Comparison of ENCODE assay signal across 17 cellular contexts in the genomic region with DNA sequence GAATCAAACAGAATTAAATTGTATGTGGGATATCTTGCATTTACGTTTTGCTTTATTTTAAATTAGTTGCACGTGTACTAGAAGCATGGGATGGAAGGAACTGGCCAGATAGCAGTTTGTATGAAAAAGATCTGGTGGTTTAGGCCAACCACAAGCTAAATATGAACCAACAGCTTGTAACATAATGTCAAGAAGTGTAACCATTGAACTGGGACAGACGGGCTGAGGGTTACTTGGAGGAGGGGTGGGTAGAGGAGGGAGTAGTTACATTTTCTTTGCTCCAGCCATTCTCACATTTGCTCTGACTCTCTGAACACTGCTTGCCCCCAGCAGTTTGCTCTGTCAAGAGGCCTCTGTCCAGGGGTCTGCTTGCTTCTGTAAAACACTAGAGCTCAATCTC. TPM values are rescaled to one million over a fixed set of nuclear protein-coding genes. Genes with fewer than 3 reads are reported as not detected.
A peak's percentile ranks its signal among the peaks of the same experiment; 100 is the strongest.
DNase-seq lines count a peak whose midpoint lies in the region; ATAC-seq and TF ChIP-seq lines count a peak whose summit lies in the region.
"Had no signal": no experiment of that assay in that cellular context is flagged by ENCODE, and none has a peak within 500 bp of the region (broad histone marks: within the 10 kb centered on the region; RNA-seq: fewer than 3 reads in every experiment).

No MANE protein-coding gene starts in this region.

- H3K27me3 Mint-ChIP-seq in activated B cell treated with CpG ODN at 0.5 μM for 24 hours (no peaks in the 10 kb centered on the region), Calu3 (ENCODE audit: unreplicated experiment) (no peaks in the 10 kb centered on the region)
- peaks cover 2% of the 10 kb centered on the region for H3K27me3 Mint-ChIP-seq in activated CD8-positive, alpha-beta memory T cell treated with anti-CD3 and anti-CD28 coated beads, Interleukin-2, amount 10 ng/mL, durations not matched to agents 7 days and 5 days
- H3K27me3 Mint-ChIP-seq: IgD-negative memory B cell had no signal

- no peaks in the 10 kb centered on the region for H3K9me3 Mint-ChIP-seq in activated B cell treated with CpG ODN at 0.5 μM for 24 hours
- H3K9me3 Mint-ChIP-seq in Calu3 (ENCODE audit: low read depth, unreplicated experiment), result no peaks in the 10 kb centered on the region
- H3K9me3 Mint-ChIP-seq in activated CD8-positive, alpha-beta memory T cell treated with anti-CD3 and anti-CD28 coated beads, Interleukin-2, amount 10 ng/mL, durations not matched to agents 7 days and 5 days (ENCODE audit: low read depth), result no peaks in the 10 kb centered on the region
- H3K9me3 Mint-ChIP-seq: IgD-negative memory B cell, neural progenitor cell had no signal

- POLR2A ChIA-PET in activated B cell treated with CpG ODN at 0.5 μM for 24 hours (lab: Charles Lee), result interaction anchor here (0.6 to 2.3 kb wide), 17 partner anchors 8 to 156 kb away, joined by 3 to 30 read pairs (median 5); partner anchors contain the start of gene DDX6

- H3K4me3 ChIP-seq in GM06990 (replicated peaks; ENCODE audit: low read depth, low read length), result no peak overlapping the region
- H3K4me3 ChIP-seq: neural progenitor cell, upper lobe of left lung had no signal

- no TSS peak for BruUV-seq in Calu3 (replicated peaks; lab: Mats Ljungman, UMichigan)

- no peaks in the 10 kb centered on the region for H3K36me3 ChIP-seq in GM06990 (ENCODE audit: control insufficient read depth, insufficient read depth, low read length)
- H3K36me3 ChIP-seq: neural progenitor cell, upper lobe of left lung had no signal

- intact Hi-C loops in activated B cell treated with CpG ODN at 0.5 μM for 24 hours (cut with micrococcal nuclease), result loop anchor here (2.0 kb wide), 1 partner anchor 13 kb away; no protein-coding TSS in a partner anchor
- intact Hi-C loops in Calu3 (cut with micrococcal nuclease; ENCODE audit: unreplicated experiment), result no loop called here

- H3K4me1 Mint-ChIP-seq in activated B cell treated with CpG ODN at 0.5 μM for 24 hours (peaks cover 42% of the 10 kb centered on the region), Calu3 (ENCODE audit: low read depth, unreplicated experiment) (no peaks in the 10 kb centered on the region)
- peaks cover 14% of the 10 kb centered on the region for H3K4me1 Mint-ChIP-seq in activated CD8-positive, alpha-beta memory T cell treated with anti-CD3 and anti-CD28 coated beads, Interleukin-2, amount 10 ng/mL, durations not matched to agents 7 days and 5 days

- ATAC-seq in GM21367 (IDR thresholded peaks at IDR 0.05; ENCODE audit: unreplicated experiment) (peak; percentile 64), HG03354 (IDR thresholded peaks at IDR 0.05; ENCODE audit: poor library complexity, severe bottlenecking, unreplicated experiment) (peak; percentile 62), activated B cell treated with CpG ODN at 0.5 μM for 24 hours (ENCODE audit: low read depth) (peak; percentile 87), GM18870 (IDR thresholded peaks at IDR 0.05; ENCODE audit: unreplicated experiment) (no peak)
- no peak for ATAC-seq in activated CD8-positive, alpha-beta memory T cell treated with anti-CD3 and anti-CD28 coated beads, Interleukin-2, amount 10 ng/mL, durations not matched to agents 7 days and 5 days

- peak; percentile 53 for DNase-seq in GM06990 (ENCODE audit: extremely low read depth, insufficient read length)
- DNase-seq in activated B cell treated with CpG ODN at 0.5 μM for 24 hours, result no peak
- DNase-seq in Calu3, result no peak
- DNase-seq in globus pallidus (ENCODE audit: low spot score), result no peak
- no peak for DNase-seq in activated CD8-positive, alpha-beta memory T cell treated with anti-CD3 and anti-CD28 coated beads, Interleukin-2, amount 10 ng/mL, durations not matched to agents 7 days and 5 days
- DNase-seq: amygdala; effector memory CD4-positive, alpha-beta T cell; glutamatergic neuron; NCI-H2081 treated with DMSO at 0.1 percent for 48 hours; upper lobe of left lung had no signal

- H3K27ac Mint-ChIP-seq in activated B cell treated with CpG ODN at 0.5 μM for 24 hours (peak overlapping the region; percentile 64), Calu3 (ENCODE audit: unreplicated experiment) (no peak overlapping the region)
- no peak overlapping the region for H3K27ac Mint-ChIP-seq in activated CD8-positive, alpha-beta memory T cell treated with anti-CD3 and anti-CD28 coated beads, Interleukin-2, amount 10 ng/mL, durations not matched to agents 7 days and 5 days
- H3K27ac Mint-ChIP-seq: neural progenitor cell had no signal

- CTCF ChIA-PET in activated B cell treated with CpG ODN at 0.5 μM for 24 hours (lab: Charles Lee), result interaction anchor here (0.5 to 1.2 kb wide), 3 partner anchors 13 to 61 kb away, joined by 3 read pairs; partner anchors contain the start of gene DDX6
- CTCF ChIA-PET in Calu3 (lab: Charles Lee), result no interaction called here
- CTCF ChIA-PET in activated CD8-positive, alpha-beta memory T cell treated with anti-CD3 and anti-CD28 coated beads, Interleukin-2, amount 10 ng/mL, durations not matched to agents 7 days and 5 days (lab: Charles Lee), result interaction anchor here (2.4 kb wide), 1 partner anchor 18 kb away, joined by 6 read pairs; no protein-coding TSS in a partner anchor

- H3K27me3 ChIP-seq in GM06990 (replicated peaks; ENCODE audit: control insufficient read depth, insufficient read depth, low read length), result no peaks in the 10 kb centered on the region
- H3K27me3 ChIP-seq: neural progenitor cell, upper lobe of left lung had no signal

- H3K36me3 Mint-ChIP-seq in activated B cell treated with CpG ODN at 0.5 μM for 24 hours (ENCODE audit: low read depth) (no peaks in the 10 kb centered on the region), Calu3 (ENCODE audit: insufficient read depth, unreplicated experiment) (no peaks in the 10 kb centered on the region)
- H3K36me3 Mint-ChIP-seq in activated CD8-positive, alpha-beta memory T cell treated with anti-CD3 and anti-CD28 coated beads, Interleukin-2, amount 10 ng/mL, durations not matched to agents 7 days and 5 days, result no peaks in the 10 kb centered on the region
- H3K36me3 Mint-ChIP-seq: IgD-negative memory B cell, neural progenitor cell had no signal

- peak overlapping the region; percentile 55 for H3K4me3 Mint-ChIP-seq in activated B cell treated with CpG ODN at 0.5 μM for 24 hours
- H3K4me3 Mint-ChIP-seq in Calu3 (ENCODE audit: low read depth, unreplicated experiment), result no peak overlapping the region
- no peak overlapping the region for H3K4me3 Mint-ChIP-seq in activated CD8-positive, alpha-beta memory T cell treated with anti-CD3 and anti-CD28 coated beads, Interleukin-2, amount 10 ng/mL, durations not matched to agents 7 days and 5 days
- H3K4me3 Mint-ChIP-seq: neural progenitor cell had no signal

- TF ChIP-seq CTCF in GM06990 (IDR thresholded peaks at IDR 0.05; ENCODE audit: insufficient read depth, low read length, poor library complexity, severe bottlenecking), result no peak
- TF ChIP-seq CTCF in activated B cell treated with CpG ODN at 0.5 μM for 24 hours (IDR thresholded peaks at IDR 0.05), result no peak
- TF ChIP-seq CTCF in Calu3 (IDR thresholded peaks at IDR 0.05; ENCODE audit: unreplicated experiment), result no peak

RNA-seq across cellular contexts. Expression of gene CXCR5, which starts 31.7 kb away (rescaled TPM):
- 198 and 199 TPM in 2 replicates for total RNA-seq in activated B cell treated with CpG ODN at 0.5 μM for 24 hours
- not detected in 2 replicates for total RNA-seq in Calu3 (2022)
- under 1 TPM in 1 of 2 experiments, not detected in 1; 0.30 TPM for total RNA-seq in activated CD8-positive, alpha-beta memory T cell treated with anti-CD3 and anti-CD28 coated beads, Interleukin-2, amount 10 ng/mL, durations not matched to agents 7 days and 5 days
- total RNA-seq: G401, RPMI7951 had no signal

Comparison
In these comparisons a context has a peak if more than half of its experiments do, and no peak if none do; other contexts are left out.
1. ATAC-seq: peak in GM21367 (single experiment), HG03354 (single experiment) and activated B cell treated with CpG ODN at 0.5 μM for 24 hours (single experiment); none in GM18870 (single experiment) and activated CD8-positive, alpha-beta memory T cell treated with anti-CD3 and anti-CD28 coated beads, Interleukin-2, amount 10 ng/mL, durations not matched to agents 7 days and 5 days (single experiment).
2. RNA of gene CXCR5, which starts 31.7 kb away (total RNA-seq): 198 to 199 TPM in activated B cell treated with CpG ODN at 0.5 μM for 24 hours; 0.30 TPM in activated CD8-positive, alpha-beta memory T cell treated with anti-CD3 and anti-CD28 coated beads, Interleukin-2, amount 10 ng/mL, durations not matched to agents 7 days and 5 days and not detected in Calu3; every median in the first group is over 100 times any median in the second.